ENCODE assay signal across 8 cellular contexts in the genomic region with DNA sequence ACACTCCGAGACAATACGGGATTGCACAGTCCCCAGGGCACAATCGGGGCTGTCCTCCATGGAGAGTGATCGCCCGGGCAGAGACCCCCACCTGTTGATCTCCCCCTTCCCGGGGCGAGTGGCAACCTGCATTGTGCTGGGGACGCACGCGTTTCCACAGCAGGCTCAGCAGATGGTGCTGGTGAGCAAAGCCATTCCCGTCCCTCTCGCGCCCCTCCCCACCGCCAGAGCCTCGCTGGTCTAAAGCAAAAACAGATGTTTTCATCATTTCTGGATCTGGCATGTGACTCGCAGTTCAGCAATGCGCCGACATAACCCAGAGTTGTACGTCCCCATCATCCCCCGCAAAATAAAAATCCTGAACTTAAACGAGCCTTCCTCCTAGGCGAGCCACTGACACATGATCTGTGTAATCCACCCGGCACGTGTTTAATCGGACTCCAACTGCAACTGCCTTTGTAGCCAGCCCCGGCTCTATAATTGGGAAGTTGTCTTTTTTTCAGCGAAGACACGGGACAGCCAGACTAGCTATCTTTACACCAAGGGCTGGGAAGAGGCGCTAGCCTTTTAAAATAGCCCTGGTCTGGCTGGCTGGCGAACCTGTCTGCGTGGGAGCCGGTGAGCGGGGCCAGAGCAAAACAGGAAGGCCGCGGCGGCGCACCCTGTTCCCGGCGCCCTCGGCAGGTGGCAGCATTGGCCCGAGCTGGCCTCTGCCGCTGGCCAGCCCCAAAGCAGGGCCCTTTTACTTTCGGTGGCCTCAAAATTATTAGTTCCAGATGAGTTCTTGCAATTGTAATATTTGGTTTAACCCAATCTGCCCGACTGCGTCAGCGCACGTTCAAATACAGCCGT.
DNase-seq lines count a peak whose midpoint lies in the region; ATAC-seq and TF ChIP-seq lines count a peak whose summit lies in the region.

No MANE protein-coding gene starts in this region.

- TF ChIP-seq CTCF in DND-41 (IDR thresholded peaks at IDR 0.05; ENCODE audit: borderline replicate concordance, extremely low read depth, low read length, poor library complexity, severe bottlenecking) (peak; percentile 85), KMS-11 (conservative IDR thresholded peaks at IDR 0.05; ENCODE audit: low read depth, low read length) (peak; percentile 65), RWPE2 (IDR thresholded peaks at IDR 0.05; ENCODE audit: poor library complexity, severe bottlenecking) (peak; percentile 98), fibroblast of villous mesenchyme (IDR thresholded peaks at IDR 0.05; ENCODE audit: insufficient read depth, low read depth, low read length) (peak; percentile 89), neural cell (IDR thresholded peaks at IDR 0.05; ENCODE audit: poor library complexity, severe bottlenecking) (peak; percentile 84)

- no peaks in the 10 kb centered on the region for H3K79me2 ChIP-seq in DND-41 (ENCODE audit: insufficient read depth, low read length)
- H3K79me2 ChIP-seq in KMS-11 (ENCODE audit: insufficient read depth, low read depth): no peaks in the 10 kb centered on the region
- H3K79me2 ChIP-seq in neural cell (replicated peaks; ENCODE audit: insufficient read depth, low read length): no peaks in the 10 kb centered on the region

- H3K27me3 ChIP-seq in DND-41 (ENCODE audit: insufficient read depth, low read length, poor library complexity) (peaks cover 9% of the 10 kb centered on the region), KMS-11 (ENCODE audit: insufficient read depth, low read depth) (no peaks in the 10 kb centered on the region), RWPE2 (ENCODE audit: insufficient read depth, poor library complexity, severe bottlenecking) (no peaks in the 10 kb centered on the region), neural cell (ENCODE audit: insufficient read depth, low read depth, low read length) (no peaks in the 10 kb centered on the region)

- ATAC-seq in DND-41 (ENCODE audit: insufficient read depth, low read depth) (peak; percentile 86), GM21786 (IDR thresholded peaks at IDR 0.05; ENCODE audit: unreplicated experiment) (peak; percentile 89), RWPE2 (ENCODE audit: low read depth) (peak; percentile 88)
- ATAC-seq in stimulated activated naive CD8-positive, alpha-beta T cell treated with anti-CD3 and anti-CD28 coated beads, Interleukin-15, amount 100 ng/mL, for 72 hours: peak; percentile 91

- H3F3A ChIP-seq in neural cell (ENCODE audit: insufficient read depth, low read length, poor library complexity, severe bottlenecking): no peaks in the 10 kb centered on the region

- H3K4me3 ChIP-seq in DND-41 (ENCODE audit: low read depth in 1 of 2, low read length in 2 of 2) (peak overlapping the region in 1 of 2 experiments; percentile 54; a peak in 2 of 4 replicates), KMS-11 (IDR thresholded peaks at IDR 0.05; ENCODE audit: insufficient read depth, low read depth, low read length) (no peak overlapping the region), RWPE2 (ENCODE audit: severe bottlenecking) (peak overlapping the region; percentile 23), fibroblast of villous mesenchyme (ENCODE audit: low read depth, low read length) (peak overlapping the region; percentile 56), neural cell (ENCODE audit: low read length) (peak overlapping the region; percentile 71)

- no peaks in the 10 kb centered on the region for H3K36me3 ChIP-seq in DND-41 (ENCODE audit: insufficient read depth, low read length)
- H3K36me3 ChIP-seq in KMS-11 (ENCODE audit: insufficient read depth): no peaks in the 10 kb centered on the region
- H3K36me3 ChIP-seq in RWPE2 (ENCODE audit: low read depth): no peaks in the 10 kb centered on the region
- no peaks in the 10 kb centered on the region for H3K36me3 ChIP-seq in neural cell (ENCODE audit: insufficient read depth, low read length)

- peaks cover 14% of the 10 kb centered on the region for H3K27me3 Mint-ChIP-seq in stimulated activated naive CD8-positive, alpha-beta T cell treated with anti-CD3 and anti-CD28 coated beads, Interleukin-15, amount 100 ng/mL, for 72 hours

- H3K9me2 ChIP-seq in neural cell (ENCODE audit: insufficient read depth, low read length): no peaks in the 10 kb centered on the region

- H3K4me2 ChIP-seq in DND-41 (ENCODE audit: insufficient read depth, low read length): peak overlapping the region; percentile 70
- H3K4me2 ChIP-seq in KMS-11: peak overlapping the region; percentile 83
- peak overlapping the region; percentile 98 for H3K4me2 ChIP-seq in neural cell (ENCODE audit: low read length)

- H3K27ac Mint-ChIP-seq in stimulated activated naive CD8-positive, alpha-beta T cell treated with anti-CD3 and anti-CD28 coated beads, Interleukin-15, amount 100 ng/mL, for 72 hours: peak overlapping the region; percentile 29 to 60

- H3K4me1 ChIP-seq in DND-41 (ENCODE audit: insufficient read depth, low read length) (peaks cover 23% of the 10 kb centered on the region), KMS-11 (ENCODE audit: low read depth, poor library complexity, severe bottlenecking) (peaks cover 5% of the 10 kb centered on the region), RWPE2 (ENCODE audit: insufficient read depth, poor library complexity, severe bottlenecking) (peaks cover 12% of the 10 kb centered on the region)

- H4K20me1 ChIP-seq in DND-41 (ENCODE audit: insufficient read depth, low read length) (no peaks in the 10 kb centered on the region; the same call in 1 of the 2 replicates), KMS-11 (ENCODE audit: insufficient read depth) (no peaks in the 10 kb centered on the region), neural cell (ENCODE audit: insufficient read depth) (no peaks in the 10 kb centered on the region)

- H3K9me3 ChIP-seq in DND-41 (ENCODE audit: insufficient read depth, low read length, severe bottlenecking) (no peaks in the 10 kb centered on the region), RWPE2 (ENCODE audit: severe bottlenecking) (no peaks in the 10 kb centered on the region), neural cell (ENCODE audit: low read length) (no peaks in the 10 kb centered on the region)

- H3K9ac ChIP-seq in DND-41 (ENCODE audit: low read depth, low read length) (peak overlapping the region; percentile 42), KMS-11 (peak overlapping the region; percentile 94), neural cell (ENCODE audit: low read length) (peak overlapping the region; percentile 78)

- H3K4me1 Mint-ChIP-seq in stimulated activated naive CD8-positive, alpha-beta T cell treated with anti-CD3 and anti-CD28 coated beads, Interleukin-15, amount 100 ng/mL, for 72 hours: peaks cover 22% of the 10 kb centered on the region

- peak overlapping the region; percentile 84 for H2AFZ ChIP-seq in DND-41 (ENCODE audit: low read depth, low read length)
- H2AFZ ChIP-seq in KMS-11 (ENCODE audit: low read depth): peak overlapping the region; percentile 99
- peak overlapping the region; percentile 79 for H2AFZ ChIP-seq in neural cell (ENCODE audit: low read depth, low read length)

- peak; percentile 48 for TF ChIP-seq EP300 in neural cell (conservative IDR thresholded peaks at IDR 0.05; ENCODE audit: poor library complexity, severe bottlenecking)

- DNase-seq in DND-41: peak; percentile 70
- DNase-seq in RWPE2 (ENCODE audit: low spot score): peak; percentile 77
- peak; percentile 43 for DNase-seq in activated gamma-delta T cell treated with Interleukin-2 at 50 U/mL for 16 hours
- DNase-seq in fibroblast of villous mesenchyme (ENCODE audit: low read depth): peak; percentile 97
- peak; percentile 79 to 80 for DNase-seq in stimulated activated naive CD8-positive, alpha-beta T cell treated with anti-CD3 and anti-CD28 coated beads, Interleukin-15, amount 100 ng/mL, for 72 hours

- peak; percentile 96 for TF ChIP-seq RAD21 in neural cell (conservative IDR thresholded peaks at IDR 0.05)

- H3K27ac ChIP-seq in DND-41 (ENCODE audit: low read length): no peak overlapping the region
- peak overlapping the region; percentile 83 for H3K27ac ChIP-seq in KMS-11
- H3K27ac ChIP-seq in RWPE2 (ENCODE audit: poor library complexity, severe bottlenecking): peak overlapping the region; percentile 84
- peak overlapping the region; percentile 85 for H3K27ac ChIP-seq in neural cell (ENCODE audit: low read length)

- peak overlapping the region; percentile 77 to 84 for H3K4me3 Mint-ChIP-seq in stimulated activated naive CD8-positive, alpha-beta T cell treated with anti-CD3 and anti-CD28 coated beads, Interleukin-15, amount 100 ng/mL, for 72 hours

- H3K9me3 Mint-ChIP-seq in stimulated activated naive CD8-positive, alpha-beta T cell treated with anti-CD3 and anti-CD28 coated beads, Interleukin-15, amount 100 ng/mL, for 72 hours: no peaks in the 10 kb centered on the region

TF ChIP-seq in neural cell, 6 proteins besides CTCF, POLR2A, EP300 and RAD21 (continues in another document):
- TF ChIP-seq, protein P1, sequence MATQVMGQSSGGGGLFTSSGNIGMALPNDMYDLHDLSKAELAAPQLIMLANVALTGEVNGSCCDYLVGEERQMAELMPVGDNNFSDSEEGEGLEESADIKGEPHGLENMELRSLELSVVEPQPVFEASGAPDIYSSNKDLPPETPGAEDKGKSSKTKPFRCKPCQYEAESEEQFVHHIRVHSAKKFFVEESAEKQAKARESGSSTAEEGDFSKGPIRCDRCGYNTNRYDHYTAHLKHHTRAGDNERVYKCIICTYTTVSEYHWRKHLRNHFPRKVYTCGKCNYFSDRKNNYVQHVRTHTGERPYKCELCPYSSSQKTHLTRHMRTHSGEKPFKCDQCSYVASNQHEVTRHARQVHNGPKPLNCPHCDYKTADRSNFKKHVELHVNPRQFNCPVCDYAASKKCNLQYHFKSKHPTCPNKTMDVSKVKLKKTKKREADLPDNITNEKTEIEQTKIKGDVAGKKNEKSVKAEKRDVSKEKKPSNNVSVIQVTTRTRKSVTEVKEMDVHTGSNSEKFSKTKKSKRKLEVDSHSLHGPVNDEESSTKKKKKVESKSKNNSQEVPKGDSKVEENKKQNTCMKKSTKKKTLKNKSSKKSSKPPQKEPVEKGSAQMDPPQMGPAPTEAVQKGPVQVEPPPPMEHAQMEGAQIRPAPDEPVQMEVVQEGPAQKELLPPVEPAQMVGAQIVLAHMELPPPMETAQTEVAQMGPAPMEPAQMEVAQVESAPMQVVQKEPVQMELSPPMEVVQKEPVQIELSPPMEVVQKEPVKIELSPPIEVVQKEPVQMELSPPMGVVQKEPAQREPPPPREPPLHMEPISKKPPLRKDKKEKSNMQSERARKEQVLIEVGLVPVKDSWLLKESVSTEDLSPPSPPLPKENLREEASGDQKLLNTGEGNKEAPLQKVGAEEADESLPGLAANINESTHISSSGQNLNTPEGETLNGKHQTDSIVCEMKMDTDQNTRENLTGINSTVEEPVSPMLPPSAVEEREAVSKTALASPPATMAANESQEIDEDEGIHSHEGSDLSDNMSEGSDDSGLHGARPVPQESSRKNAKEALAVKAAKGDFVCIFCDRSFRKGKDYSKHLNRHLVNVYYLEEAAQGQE (IDR thresholded peaks at IDR 0.05; ENCODE audit: borderline replicate concordance): peak; percentile 47
- TF ChIP-seq SMC3 (conservative IDR thresholded peaks at IDR 0.05; ENCODE audit: poor library complexity): peak; percentile 91
- TF ChIP-seq EZH2 (IDR thresholded peaks at IDR 0.05; ENCODE audit: borderline replicate concordance, insufficient read depth, low read length, poor library complexity, severe bottlenecking): no peak
- peak; percentile 94 for TF ChIP-seq MXI1 (conservative IDR thresholded peaks at IDR 0.05; ENCODE audit: poor library complexity, severe bottlenecking)
- TF ChIP-seq POLR2AphosphoS5 (IDR thresholded peaks at IDR 0.05): peak; percentile 58

Comparison
In these comparisons a context has a peak if more than half of its experiments do, and no peak if none do; other contexts are left out.
1. DNase-seq: peak in every context shown above with its lines; median percentile 97 in fibroblast of villous mesenchyme; 80 in stimulated activated naive CD8-positive, alpha-beta T cell treated with anti-CD3 and anti-CD28 coated beads, Interleukin-15, amount 100 ng/mL, for 72 hours; 77 in RWPE2; 70 in DND-41; 43 in activated gamma-delta T cell treated with Interleukin-2 at 50 U/mL for 16 hours.
2. H3K9ac ChIP-seq: peak in every context shown above with its lines; median percentile 94 in KMS-11; 78 in neural cell; 42 in DND-41.